1 cellular context compared by ENCODE assay signal in the genomic region with DNA sequence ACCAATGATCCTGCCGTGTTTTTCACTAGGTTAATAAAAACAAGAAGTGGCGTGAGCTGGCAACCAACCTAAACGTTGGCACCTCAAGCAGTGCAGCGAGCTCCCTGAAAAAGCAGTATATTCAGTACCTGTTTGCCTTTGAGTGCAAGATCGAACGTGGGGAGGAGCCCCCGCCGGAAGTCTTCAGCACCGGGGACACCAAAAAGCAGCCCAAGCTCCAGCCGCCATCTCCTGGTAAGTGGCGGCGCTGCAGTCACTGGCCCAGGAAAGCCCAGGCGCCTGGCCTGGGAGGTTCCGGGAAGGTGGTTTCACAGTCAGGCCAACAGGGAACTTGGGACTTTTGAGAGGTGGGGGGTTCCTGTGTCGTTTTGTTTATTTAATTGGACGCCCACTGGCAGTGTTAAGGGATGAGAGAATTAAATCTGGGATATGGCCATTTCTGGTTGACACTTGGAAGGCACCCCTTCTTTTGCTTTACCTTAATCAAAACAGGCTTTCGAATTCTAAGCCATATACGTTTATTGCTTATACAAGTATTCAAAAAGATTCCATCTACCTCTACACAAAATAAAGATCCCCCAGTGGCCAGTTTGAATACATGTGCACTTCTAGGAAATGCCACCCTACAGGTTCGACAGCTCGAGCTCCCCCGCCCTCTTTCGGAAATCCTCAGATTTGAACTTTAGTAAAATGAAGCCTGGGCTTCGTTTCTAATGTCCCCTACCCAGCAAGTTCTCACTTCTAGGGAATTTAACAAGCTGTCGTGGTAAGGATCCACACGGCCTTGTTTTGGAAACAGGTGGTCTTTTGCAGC.
TF ChIP-seq lines count a peak whose summit lies in the region.

No MANE protein-coding gene starts in this region.

TF ChIP-seq in HepG2, 621 proteins besides CTCF, POLR2A, EP300 and RAD21 (continued from another document and continues in another):
- TF ChIP-seq, protein P1, sequence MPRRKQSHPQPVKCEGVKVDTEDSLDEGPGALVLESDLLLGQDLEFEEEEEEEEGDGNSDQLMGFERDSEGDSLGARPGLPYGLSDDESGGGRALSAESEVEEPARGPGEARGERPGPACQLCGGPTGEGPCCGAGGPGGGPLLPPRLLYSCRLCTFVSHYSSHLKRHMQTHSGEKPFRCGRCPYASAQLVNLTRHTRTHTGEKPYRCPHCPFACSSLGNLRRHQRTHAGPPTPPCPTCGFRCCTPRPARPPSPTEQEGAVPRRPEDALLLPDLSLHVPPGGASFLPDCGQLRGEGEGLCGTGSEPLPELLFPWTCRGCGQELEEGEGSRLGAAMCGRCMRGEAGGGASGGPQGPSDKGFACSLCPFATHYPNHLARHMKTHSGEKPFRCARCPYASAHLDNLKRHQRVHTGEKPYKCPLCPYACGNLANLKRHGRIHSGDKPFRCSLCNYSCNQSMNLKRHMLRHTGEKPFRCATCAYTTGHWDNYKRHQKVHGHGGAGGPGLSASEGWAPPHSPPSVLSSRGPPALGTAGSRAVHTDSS (CRISPR knock-in tag; conservative IDR thresholded peaks at IDR 0.05), result no peak
- TF ChIP-seq, protein P2, sequence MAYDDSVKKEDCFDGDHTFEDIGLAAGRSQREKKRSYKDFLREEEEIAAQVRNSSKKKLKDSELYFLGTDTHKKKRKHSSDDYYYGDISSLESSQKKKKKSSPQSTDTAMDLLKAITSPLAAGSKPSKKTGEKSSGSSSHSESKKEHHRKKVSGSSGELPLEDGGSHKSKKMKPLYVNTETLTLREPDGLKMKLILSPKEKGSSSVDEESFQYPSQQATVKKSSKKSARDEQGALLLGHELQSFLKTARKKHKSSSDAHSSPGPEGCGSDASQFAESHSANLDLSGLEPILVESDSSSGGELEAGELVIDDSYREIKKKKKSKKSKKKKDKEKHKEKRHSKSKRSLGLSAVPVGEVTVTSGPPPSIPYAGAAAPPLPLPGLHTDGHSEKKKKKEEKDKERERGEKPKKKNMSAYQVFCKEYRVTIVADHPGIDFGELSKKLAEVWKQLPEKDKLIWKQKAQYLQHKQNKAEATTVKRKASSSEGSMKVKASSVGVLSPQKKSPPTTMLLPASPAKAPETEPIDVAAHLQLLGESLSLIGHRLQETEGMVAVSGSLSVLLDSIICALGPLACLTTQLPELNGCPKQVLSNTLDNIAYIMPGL (CRISPR knock-in tag; IDR thresholded peaks at IDR 0.05; ENCODE audit: borderline replicate concordance in 1 of 2, low read depth in 1 of 2), result peak; percentile 48 to 54; a peak in 2 of 4 replicates
- TF ChIP-seq, protein P3, sequence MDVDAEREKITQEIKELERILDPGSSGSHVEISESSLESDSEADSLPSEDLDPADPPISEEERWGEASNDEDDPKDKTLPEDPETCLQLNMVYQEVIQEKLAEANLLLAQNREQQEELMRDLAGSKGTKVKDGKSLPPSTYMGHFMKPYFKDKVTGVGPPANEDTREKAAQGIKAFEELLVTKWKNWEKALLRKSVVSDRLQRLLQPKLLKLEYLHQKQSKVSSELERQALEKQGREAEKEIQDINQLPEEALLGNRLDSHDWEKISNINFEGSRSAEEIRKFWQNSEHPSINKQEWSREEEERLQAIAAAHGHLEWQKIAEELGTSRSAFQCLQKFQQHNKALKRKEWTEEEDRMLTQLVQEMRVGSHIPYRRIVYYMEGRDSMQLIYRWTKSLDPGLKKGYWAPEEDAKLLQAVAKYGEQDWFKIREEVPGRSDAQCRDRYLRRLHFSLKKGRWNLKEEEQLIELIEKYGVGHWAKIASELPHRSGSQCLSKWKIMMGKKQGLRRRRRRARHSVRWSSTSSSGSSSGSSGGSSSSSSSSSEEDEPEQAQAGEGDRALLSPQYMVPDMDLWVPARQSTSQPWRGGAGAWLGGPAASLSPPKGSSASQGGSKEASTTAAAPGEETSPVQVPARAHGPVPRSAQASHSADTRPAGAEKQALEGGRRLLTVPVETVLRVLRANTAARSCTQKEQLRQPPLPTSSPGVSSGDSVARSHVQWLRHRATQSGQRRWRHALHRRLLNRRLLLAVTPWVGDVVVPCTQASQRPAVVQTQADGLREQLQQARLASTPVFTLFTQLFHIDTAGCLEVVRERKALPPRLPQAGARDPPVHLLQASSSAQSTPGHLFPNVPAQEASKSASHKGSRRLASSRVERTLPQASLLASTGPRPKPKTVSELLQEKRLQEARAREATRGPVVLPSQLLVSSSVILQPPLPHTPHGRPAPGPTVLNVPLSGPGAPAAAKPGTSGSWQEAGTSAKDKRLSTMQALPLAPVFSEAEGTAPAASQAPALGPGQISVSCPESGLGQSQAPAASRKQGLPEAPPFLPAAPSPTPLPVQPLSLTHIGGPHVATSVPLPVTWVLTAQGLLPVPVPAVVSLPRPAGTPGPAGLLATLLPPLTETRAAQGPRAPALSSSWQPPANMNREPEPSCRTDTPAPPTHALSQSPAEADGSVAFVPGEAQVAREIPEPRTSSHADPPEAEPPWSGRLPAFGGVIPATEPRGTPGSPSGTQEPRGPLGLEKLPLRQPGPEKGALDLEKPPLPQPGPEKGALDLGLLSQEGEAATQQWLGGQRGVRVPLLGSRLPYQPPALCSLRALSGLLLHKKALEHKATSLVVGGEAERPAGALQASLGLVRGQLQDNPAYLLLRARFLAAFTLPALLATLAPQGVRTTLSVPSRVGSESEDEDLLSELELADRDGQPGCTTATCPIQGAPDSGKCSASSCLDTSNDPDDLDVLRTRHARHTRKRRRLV (CRISPR knock-in tag; IDR thresholded peaks at IDR 0.05), result no peak
- TF ChIP-seq ZNF7 (CRISPR knock-in tag; IDR thresholded peaks at IDR 0.05), result no peak
- TF ChIP-seq GPN1 (CRISPR knock-in tag; IDR thresholded peaks at IDR 0.05; ENCODE audit: borderline replicate concordance), result no peak
- no peak for TF ChIP-seq ZNF468 (CRISPR knock-in tag; IDR thresholded peaks at IDR 0.05)
- no peak for TF ChIP-seq ZFAT (CRISPR knock-in tag; conservative IDR thresholded peaks at IDR 0.05)
- TF ChIP-seq KAT7 (CRISPR knock-in tag; IDR thresholded peaks at IDR 0.05; ENCODE audit: borderline replicate concordance), result no peak
- no peak for TF ChIP-seq NFYC (CRISPR knock-in tag; IDR thresholded peaks at IDR 0.05)
- TF ChIP-seq RARA (CRISPR knock-in tag; IDR thresholded peaks at IDR 0.05), result no peak
- TF ChIP-seq, protein P4, sequence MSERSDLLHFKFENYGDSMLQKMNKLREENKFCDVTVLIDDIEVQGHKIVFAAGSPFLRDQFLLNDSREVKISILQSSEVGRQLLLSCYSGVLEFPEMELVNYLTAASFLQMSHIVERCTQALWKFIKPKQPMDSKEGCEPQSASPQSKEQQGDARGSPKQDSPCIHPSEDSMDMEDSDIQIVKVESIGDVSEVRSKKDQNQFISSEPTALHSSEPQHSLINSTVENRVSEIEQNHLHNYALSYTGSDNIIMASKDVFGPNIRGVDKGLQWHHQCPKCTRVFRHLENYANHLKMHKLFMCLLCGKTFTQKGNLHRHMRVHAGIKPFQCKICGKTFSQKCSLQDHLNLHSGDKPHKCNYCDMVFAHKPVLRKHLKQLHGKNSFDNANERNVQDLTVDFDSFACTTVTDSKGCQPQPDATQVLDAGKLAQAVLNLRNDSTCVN (CRISPR knock-in tag; IDR thresholded peaks at IDR 0.05; ENCODE audit: borderline replicate concordance), result no peak
- TF ChIP-seq ZNF17 (CRISPR knock-in tag; IDR thresholded peaks at IDR 0.05), result no peak
- peak; percentile 33; the same call in 1 of the 2 replicates for TF ChIP-seq MEF2D (CRISPR knock-in tag; IDR thresholded peaks at IDR 0.05)
- TF ChIP-seq HCFC1 (IDR thresholded peaks at IDR 0.05; ENCODE audit: low read depth, low read length), result no peak
- no peak for TF ChIP-seq ZBTB1 (CRISPR knock-in tag; IDR thresholded peaks at IDR 0.05; ENCODE audit: borderline replicate concordance)
- no peak for TF ChIP-seq SRF (IDR thresholded peaks at IDR 0.05; ENCODE audit: low read depth, low read length)
- TF ChIP-seq, protein P5, sequence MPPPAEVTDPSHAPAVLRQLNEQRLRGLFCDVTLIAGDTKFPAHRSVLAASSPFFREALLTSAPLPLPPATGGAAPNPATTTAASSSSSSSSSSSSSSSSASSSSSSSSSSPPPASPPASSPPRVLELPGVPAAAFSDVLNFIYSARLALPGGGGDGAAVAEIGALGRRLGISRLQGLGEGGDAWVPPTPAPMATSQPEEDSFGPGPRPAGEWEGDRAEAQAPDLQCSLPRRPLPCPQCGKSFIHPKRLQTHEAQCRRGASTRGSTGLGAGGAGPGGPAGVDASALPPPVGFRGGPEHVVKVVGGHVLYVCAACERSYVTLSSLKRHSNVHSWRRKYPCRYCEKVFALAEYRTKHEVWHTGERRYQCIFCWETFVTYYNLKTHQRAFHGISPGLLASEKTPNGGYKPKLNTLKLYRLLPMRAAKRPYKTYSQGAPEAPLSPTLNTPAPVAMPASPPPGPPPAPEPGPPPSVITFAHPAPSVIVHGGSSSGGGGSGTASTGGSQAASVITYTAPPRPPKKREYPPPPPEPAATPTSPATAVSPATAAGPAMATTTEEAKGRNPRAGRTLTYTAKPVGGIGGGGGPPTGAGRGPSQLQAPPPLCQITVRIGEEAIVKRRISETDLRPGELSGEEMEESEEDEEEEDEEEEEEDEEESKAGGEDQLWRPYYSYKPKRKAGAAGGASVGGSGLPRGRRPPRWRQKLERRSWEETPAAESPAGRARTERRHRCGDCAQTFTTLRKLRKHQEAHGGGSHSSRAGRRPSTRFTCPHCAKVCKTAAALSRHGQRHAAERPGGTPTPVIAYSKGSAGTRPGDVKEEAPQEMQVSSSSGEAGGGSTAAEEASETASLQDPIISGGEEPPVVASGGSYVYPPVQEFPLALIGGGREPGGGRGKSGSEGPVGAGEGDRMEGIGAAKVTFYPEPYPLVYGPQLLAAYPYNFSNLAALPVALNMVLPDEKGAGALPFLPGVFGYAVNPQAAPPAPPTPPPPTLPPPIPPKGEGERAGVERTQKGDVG (CRISPR knock-in tag; IDR thresholded peaks at IDR 0.05; ENCODE audit: borderline replicate concordance), result no peak
- TF ChIP-seq ZNF432 (CRISPR knock-in tag; IDR thresholded peaks at IDR 0.05; ENCODE audit: borderline replicate concordance), result no peak
- no peak for TF ChIP-seq ZNF451 (CRISPR knock-in tag; IDR thresholded peaks at IDR 0.05)
- 0 out of 2 replicates have a peak, but pooled peaks have one; percentile 37 for TF ChIP-seq ZNF557 (CRISPR knock-in tag; IDR thresholded peaks at IDR 0.05)
- no peak for TF ChIP-seq ZNF672 (CRISPR knock-in tag; IDR thresholded peaks at IDR 0.05)
- no peak for TF ChIP-seq ASH2L (IDR thresholded peaks at IDR 0.05; ENCODE audit: insufficient read length, low read depth, low read length)
- TF ChIP-seq KMT2A (CRISPR knock-in tag; IDR thresholded peaks at IDR 0.05), result no peak
- TF ChIP-seq BHLHE40 (IDR thresholded peaks at IDR 0.05; ENCODE audit: low read length), result no peak
- TF ChIP-seq MEIS1 (CRISPR knock-in tag; IDR thresholded peaks at IDR 0.05; ENCODE audit: borderline replicate concordance), result no peak
- TF ChIP-seq, protein P6, sequence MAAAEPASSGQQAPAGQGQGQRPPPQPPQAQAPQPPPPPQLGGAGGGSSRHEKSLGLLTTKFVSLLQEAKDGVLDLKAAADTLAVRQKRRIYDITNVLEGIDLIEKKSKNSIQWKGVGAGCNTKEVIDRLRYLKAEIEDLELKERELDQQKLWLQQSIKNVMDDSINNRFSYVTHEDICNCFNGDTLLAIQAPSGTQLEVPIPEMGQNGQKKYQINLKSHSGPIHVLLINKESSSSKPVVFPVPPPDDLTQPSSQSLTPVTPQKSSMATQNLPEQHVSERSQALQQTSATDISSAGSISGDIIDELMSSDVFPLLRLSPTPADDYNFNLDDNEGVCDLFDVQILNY (CRISPR knock-in tag; conservative IDR thresholded peaks at IDR 0.05), result no peak
- TF ChIP-seq MAZ (IDR thresholded peaks at IDR 0.05; ENCODE audit: borderline replicate concordance, low read depth, low read length), result no peak; the same call in 1 of the 2 replicates
- 0 out of 2 replicates have a peak, but pooled peaks have one; percentile 35 for TF ChIP-seq MAZ (CRISPR knock-in tag; IDR thresholded peaks at IDR 0.05; ENCODE audit: low read depth)
- peak; percentile 32; the same call in 1 of the 2 replicates for TF ChIP-seq ELF3 (CRISPR knock-in tag; IDR thresholded peaks at IDR 0.05)
- no peak for TF ChIP-seq SP1 (IDR thresholded peaks at IDR 0.05)
- TF ChIP-seq SP1 (CRISPR knock-in tag; IDR thresholded peaks at IDR 0.05), result no peak
